ENCODE assay signal across 15 cellular contexts in the genomic region with DNA sequence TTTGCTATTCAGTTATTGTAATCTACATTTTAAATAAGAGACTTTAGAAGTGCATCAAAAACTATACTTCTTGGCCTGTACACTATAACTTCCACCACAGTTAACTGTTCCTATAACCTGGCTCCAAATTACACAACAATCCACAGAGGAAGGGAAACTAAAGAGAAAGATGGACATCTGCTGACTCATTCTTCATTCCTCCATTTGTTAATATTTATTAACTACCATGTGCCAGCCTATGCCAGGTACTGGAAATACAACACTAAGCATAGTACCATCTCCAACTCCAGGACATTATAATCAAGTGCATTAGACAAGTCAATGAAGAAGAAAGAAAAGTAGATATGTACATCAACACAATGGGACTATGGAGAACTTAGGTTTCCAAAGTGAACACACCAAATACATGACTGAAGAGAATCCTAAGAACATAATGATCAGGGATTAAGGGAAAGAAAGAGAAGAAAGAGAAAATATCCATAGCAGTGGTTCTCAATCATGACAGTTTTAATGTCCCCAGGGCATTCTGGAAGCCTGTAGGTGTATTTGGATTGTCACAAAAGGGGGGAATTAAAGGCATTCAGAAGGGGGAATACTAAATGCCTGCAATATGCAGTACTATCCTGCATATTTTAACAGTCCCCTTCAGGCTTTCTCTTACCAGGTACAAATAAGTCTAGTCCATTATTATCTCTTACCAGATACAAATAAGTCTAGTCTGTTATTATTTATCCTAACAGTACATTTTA.
DNase-seq lines count a peak whose midpoint lies in the region; FAIRE-seq and TF ChIP-seq lines count a peak whose summit lies in the region.
"Had no signal": no experiment of that assay in that cellular context is flagged by ENCODE, and none has a peak within 500 bp of the region (broad histone marks: within the 10 kb centered on the region; RNA-seq: fewer than 3 reads in every experiment).

No MANE protein-coding gene starts in this region.

- H3K36me3 Mint-ChIP-seq in nephron (ENCODE audit: low read depth), result peaks cover 46% of the 10 kb centered on the region

- H3K4me3 Mint-ChIP-seq in nephron, result no peak overlapping the region
- H3K4me3 Mint-ChIP-seq: CD8-positive, alpha-beta memory T cell; H9; memory B cell; stimulated activated naive CD8-positive, alpha-beta T cell treated with anti-CD3 and anti-CD28 coated beads, Interleukin-15, amount 100 ng/mL, for 72 hours had no signal

- TF ChIP-seq POLR2A in NB4 (IDR thresholded peaks at IDR 0.05; ENCODE audit: extremely low read depth, insufficient read length), result no peak

- FAIRE-seq in D721Med (lab: Jason Lieb, UNC), result peak; percentile 35

- peaks cover 19% of the 10 kb centered on the region for H3K4me1 Mint-ChIP-seq in nephron
- H3K4me1 Mint-ChIP-seq: H9 had no signal

- H3K27me3 Mint-ChIP-seq in nephron (ENCODE audit: low read depth), result no peaks in the 10 kb centered on the region
- H3K27me3 Mint-ChIP-seq: CD8-positive, alpha-beta memory T cell; memory B cell; stimulated activated naive CD8-positive, alpha-beta T cell treated with anti-CD3 and anti-CD28 coated beads, Interleukin-15, amount 100 ng/mL, for 72 hours had no signal

- TF ChIP-seq CTCF in D721Med (IDR thresholded peaks at IDR 0.05; ENCODE audit: insufficient read depth, missing control alignments) (no peak), NB4 (IDR thresholded peaks at IDR 0.05; ENCODE audit: low read depth, low read length) (no peak), choroid plexus epithelial cell (conservative IDR thresholded peaks at IDR 0.05; ENCODE audit: low read depth, low read length) (no peak), nephron (IDR thresholded peaks at IDR 0.05; ENCODE audit: unreplicated experiment in 3 of 3) (no peak)

- no peak overlapping the region for H3K4me3 ChIP-seq in NB4 (ENCODE audit: low read depth, low read length)
- no peak overlapping the region for H3K4me3 ChIP-seq in choroid plexus epithelial cell (ENCODE audit: low read depth, low read length)
- H3K4me3 ChIP-seq: adrenal gland had no signal

- DNase-seq in D721Med (ENCODE audit: insufficient read length, low spot score) (no peak), NB4 (ENCODE audit: low read depth) (peak; percentile 18), choroid plexus epithelial cell (ENCODE audit: low read depth) (peak; percentile 54), NCI-H1092 (lab: John Stamatoyannopoulos, UW) (no peak), globus pallidus (ENCODE audit: low spot score) (no peak), NCI-H82 (lab: John Stamatoyannopoulos, UW) (no peak), HK-2 (ENCODE audit: unreplicated experiment) (no peak)
- DNase-seq: adrenal gland; CD8-positive, alpha-beta memory T cell; effector memory CD4-positive, alpha-beta T cell; H9; OCI-M1; stimulated activated naive CD8-positive, alpha-beta T cell treated with anti-CD3 and anti-CD28 coated beads, Interleukin-15, amount 100 ng/mL, for 72 hours had no signal

- H3K27ac Mint-ChIP-seq in nephron, result peak overlapping the region in 2 of 3 experiments; percentile 20 to 24
- H3K27ac Mint-ChIP-seq: memory B cell; stimulated activated naive CD8-positive, alpha-beta T cell treated with anti-CD3 and anti-CD28 coated beads, Interleukin-15, amount 100 ng/mL, for 72 hours had no signal

- H3K9me3 Mint-ChIP-seq in nephron, result no peaks in the 10 kb centered on the region
- H3K9me3 Mint-ChIP-seq: CD8-positive, alpha-beta memory T cell; H9; memory B cell; stimulated activated naive CD8-positive, alpha-beta T cell treated with anti-CD3 and anti-CD28 coated beads, Interleukin-15, amount 100 ng/mL, for 72 hours had no signal

Comparison
In these comparisons a context has a peak if more than half of its experiments do, and no peak if none do; other contexts are left out.
1. DNase-seq: peak in NB4 (single experiment) and choroid plexus epithelial cell (single experiment); none in D721Med (single experiment), NCI-H1092 (single experiment), globus pallidus (single experiment), NCI-H82 (single experiment) and HK-2 (single experiment).